23 cellular contexts compared by ENCODE assay signal in the genomic region with DNA sequence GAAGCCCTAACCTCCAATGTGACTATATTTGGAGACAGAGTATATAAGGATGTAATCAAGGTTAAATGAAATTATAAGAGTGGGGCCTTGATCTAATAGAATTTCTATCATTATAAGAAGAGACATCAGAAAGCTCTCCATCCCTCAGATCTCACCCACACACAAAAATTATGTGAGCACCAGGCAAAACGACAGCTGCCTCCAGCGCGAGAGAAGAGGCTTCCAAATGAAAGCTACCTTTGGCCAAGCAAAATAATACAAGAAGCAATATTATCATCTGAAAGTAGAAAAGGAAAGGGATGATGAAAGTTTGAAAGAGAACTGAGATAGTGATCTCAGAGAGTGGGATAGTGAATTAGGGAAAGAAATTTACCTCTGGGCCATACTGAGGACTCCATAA.
"Had no signal": no experiment of that assay in that cellular context is flagged by ENCODE, and none has a peak within 500 bp of the region (broad histone marks: within the 10 kb centered on the region; RNA-seq: fewer than 3 reads in every experiment).

No MANE protein-coding gene starts in this region.

- H3K27ac ChIP-seq: neural progenitor cell, pancreas, psoas muscle, right lobe of liver, sigmoid colon, stomach, suprapubic skin, testis, tibial artery, transverse colon, upper lobe of right lung, uterus had no signal

- H2AFZ ChIP-seq: neural progenitor cell had no signal

- DNase-seq: naive thymus-derived CD4-positive, alpha-beta T cell; natural killer cell; pancreas; psoas muscle; right cardiac atrium; right lobe of liver; sigmoid colon; small intestine; stimulated activated CD4-positive, alpha-beta T cell treated with anti-CD3 and anti-CD28 coated beads, Interleukin-15, amount 100 ng/mL, for 24 hours; stimulated activated CD4-positive, alpha-beta T cell treated with anti-CD3 and anti-CD28 coated beads, Interleukin-2, amount 100 ng/mL, for 24 hours; stimulated activated CD4-positive, alpha-beta T cell treated with anti-CD3 and anti-CD28 coated beads, Interleukin-2, amount 100 ng/mL, for 48 hours; stimulated activated CD4-positive, alpha-beta T cell treated with anti-CD3 and anti-CD28 coated beads, Interleukin-4, amount 100 ng/mL, for 24 hours; stimulated activated naive B cell treated with anti-CD40 and anti-IgM and Interleukin-4, amounts not matched to agents 10 μg/mL and 1 μg/mL and 100 μg/mL, for 72 hours; stimulated activated naive CD4-positive, alpha-beta T cell treated with Interleukin-2 at 50 U/mL for 16 hours; stomach; testis; tibial artery; transverse colon; upper lobe of right lung; uterus had no signal

- H3K4me1 ChIP-seq: neural progenitor cell, pancreas, psoas muscle, right lobe of liver, sigmoid colon, stomach, suprapubic skin, testis, tibial artery, transverse colon, upper lobe of right lung, uterus had no signal

- H3K9me3 ChIP-seq: pancreas, psoas muscle, right lobe of liver, sigmoid colon, suprapubic skin, testis, tibial artery, transverse colon, upper lobe of right lung, uterus had no signal

- ATAC-seq: naive thymus-derived CD4-positive, alpha-beta T cell; natural killer cell; pancreas; psoas muscle; right cardiac atrium; right lobe of liver; stimulated activated effector memory CD8-positive, alpha-beta T cell treated with anti-CD3 and anti-CD28 coated beads, Interleukin-12 subunit alpha, Interleukin-12 subunit beta, amount 100 ng/mL, for 72 hours; stimulated activated naive B cell treated with anti-CD40 and anti-IgM and Interleukin-4, amounts not matched to agents 10 μg/mL and 1 μg/mL and 100 μg/mL, for 72 hours; upper lobe of right lung had no signal

- H3K27me3 ChIP-seq: neural progenitor cell, pancreas, right lobe of liver, sigmoid colon, stomach, suprapubic skin, testis, tibial artery, transverse colon, upper lobe of right lung, uterus had no signal

- H3K4me3 ChIP-seq: neural progenitor cell, pancreas, psoas muscle, right lobe of liver, sigmoid colon, stomach, suprapubic skin, testis, tibial artery, transverse colon, upper lobe of right lung, uterus had no signal

- H3K9ac ChIP-seq: neural progenitor cell had no signal

- H3K36me3 ChIP-seq: neural progenitor cell, pancreas, right lobe of liver, sigmoid colon, stomach, suprapubic skin, tibial artery, transverse colon, upper lobe of right lung, uterus had no signal

- H3K4me2 ChIP-seq: neural progenitor cell had no signal
